Comparison of ENCODE assay signal across 8 cellular contexts in genomic region chr6:149045404-149045803, GRCh38.
DNase-seq lines count a peak whose midpoint lies in the region; ATAC-seq and TF ChIP-seq lines count a peak whose summit lies in the region.

No MANE protein-coding gene starts in this region.

- CTCF ChIA-PET in activated CD4-positive, alpha-beta memory T cell treated with anti-CD3 and anti-CD28 coated beads for 36 hours (lab: Charles Lee): interaction anchor here (0.6 to 5.7 kb wide), 18 partner anchors 9 to 472 kb away, joined by 3 to 44 read pairs (median 4); no protein-coding TSS in a partner anchor

- no peak overlapping the region for H2AFZ ChIP-seq in trophoblast cell (ENCODE audit: insufficient read depth, low read length, poor library complexity)

- H3K4me1 ChIP-seq in BE2C (no peaks in the 10 kb centered on the region), trophoblast cell (ENCODE audit: control insufficient read depth in 1 of 2, insufficient read depth in 2 of 2, low read length in 2 of 2) (no peaks in the 10 kb centered on the region)

- H3K27me3 ChIP-seq in BE2C (no peaks in the 10 kb centered on the region), trophoblast cell (ENCODE audit: insufficient read depth, low read length) (no peaks in the 10 kb centered on the region)

- intact Hi-C loops in activated CD4-positive, alpha-beta memory T cell treated with anti-CD3 and anti-CD28 coated beads for 36 hours (cut with micrococcal nuclease): loop anchor here (1.0 to 2.0 kb wide), 3 partner anchors 15 to 30 kb away; no protein-coding TSS in a partner anchor

- no peak overlapping the region for H3K4me2 ChIP-seq in trophoblast cell (ENCODE audit: low read length)

- no peaks in the 10 kb centered on the region for H3K9me3 ChIP-seq in BE2C
- H3K9me3 ChIP-seq in trophoblast cell (ENCODE audit: insufficient read depth, low read depth, low read length): peaks cover 2% of the 10 kb centered on the region

- no peak overlapping the region for H3K9ac ChIP-seq in trophoblast cell (ENCODE audit: low read length)

- no peaks in the 10 kb centered on the region for H3K79me1 ChIP-seq in trophoblast cell (ENCODE audit: low read length)

- H3K27ac Mint-ChIP-seq in activated CD4-positive, alpha-beta memory T cell treated with anti-CD3 and anti-CD28 coated beads for 36 hours: peak overlapping the region; percentile 52

- no peak overlapping the region for H4K8ac ChIP-seq in trophoblast cell (ENCODE audit: low read depth, low read length)

- H3K18ac ChIP-seq in trophoblast cell (ENCODE audit: low read length): no peak overlapping the region

- H2BK12ac ChIP-seq in trophoblast cell (ENCODE audit: low read length): no peak overlapping the region

- no CpG with 5 or more reads among the region's 2 CpGs for WGBS in trophoblast cell (ENCODE audit: extremely low coverage, insufficient coverage, insufficient read length)

- POLR2A ChIA-PET in activated CD4-positive, alpha-beta memory T cell treated with anti-CD3 and anti-CD28 coated beads for 36 hours (lab: Charles Lee): interaction anchor here (0.5 to 3.6 kb wide), 2 partner anchors 13 to 264 kb away, joined by 3 to 24 read pairs; no protein-coding TSS in a partner anchor

- H2AK5ac ChIP-seq in trophoblast cell (ENCODE audit: low read length): no peak overlapping the region

- no peak for DNase-seq in BE2C
- DNase-seq in activated CD4-positive, alpha-beta memory T cell treated with anti-CD3 and anti-CD28 coated beads for 36 hours: peak; percentile 72
- DNase-seq in dermis blood vessel endothelial cell: no peak
- no peak for DNase-seq in activated gamma-delta T cell treated with Interleukin-2 at 50 U/mL for 16 hours
- DNase-seq in retina: no peak
- no peak for DNase-seq in trophoblast cell

- H3K9me3 Mint-ChIP-seq in activated CD4-positive, alpha-beta memory T cell treated with anti-CD3 and anti-CD28 coated beads for 36 hours: no peaks in the 10 kb centered on the region

- no peak overlapping the region for H3K14ac ChIP-seq in trophoblast cell (ENCODE audit: low read length)

- no peak overlapping the region for H3K4ac ChIP-seq in trophoblast cell (ENCODE audit: low read depth, low read length)

- H3K27me3 Mint-ChIP-seq in activated CD4-positive, alpha-beta memory T cell treated with anti-CD3 and anti-CD28 coated beads for 36 hours: no peaks in the 10 kb centered on the region

- peaks cover 46% of the 10 kb centered on the region for H3K4me1 Mint-ChIP-seq in activated CD4-positive, alpha-beta memory T cell treated with anti-CD3 and anti-CD28 coated beads for 36 hours (ENCODE audit: low read depth)

- peaks cover 2% of the 10 kb centered on the region for H3K36me3 Mint-ChIP-seq in activated CD4-positive, alpha-beta memory T cell treated with anti-CD3 and anti-CD28 coated beads for 36 hours

- no peak overlapping the region for H4K91ac ChIP-seq in trophoblast cell (ENCODE audit: low read depth, low read length)

- H3K4me3 ChIP-seq in BE2C (ENCODE audit: low read depth, low read length): no peak overlapping the region
- H3K4me3 ChIP-seq in trophoblast cell (ENCODE audit: low read depth, low read length): no peak overlapping the region

- H3K27ac ChIP-seq in trophoblast cell (ENCODE audit: low read depth, low read length): no peak overlapping the region

- no peak overlapping the region for H2BK120ac ChIP-seq in trophoblast cell (ENCODE audit: insufficient read depth, low read length, poor library complexity)

- ATAC-seq in GM18517 (IDR thresholded peaks at IDR 0.05; ENCODE audit: unreplicated experiment) (peak; percentile 50), HG03342 (IDR thresholded peaks at IDR 0.05; ENCODE audit: unreplicated experiment) (peak; percentile 54)

- no peak overlapping the region for H4K12ac ChIP-seq in trophoblast cell (ENCODE audit: low read depth, low read length)

- TF ChIP-seq CTCF in BE2C (IDR thresholded peaks at IDR 0.05; ENCODE audit: low read depth, low read length): 0 out of 2 replicates have a peak, but pooled peaks have one; percentile 10

- no peaks in the 10 kb centered on the region for H3K79me2 ChIP-seq in trophoblast cell (ENCODE audit: control insufficient read depth, insufficient read depth, low read length, poor library complexity)

- H3K36me3 ChIP-seq in BE2C: no peaks in the 10 kb centered on the region
- no peaks in the 10 kb centered on the region for H3K36me3 ChIP-seq in trophoblast cell (ENCODE audit: control insufficient read depth in 1 of 2, insufficient read depth in 2 of 2, low read length in 2 of 2)

- no peak overlapping the region for H3K23ac ChIP-seq in trophoblast cell (ENCODE audit: low read length)

- H2BK5ac ChIP-seq in trophoblast cell (ENCODE audit: low read depth, low read length, poor library complexity): no peak overlapping the region

- no peak overlapping the region for H3K4me3 Mint-ChIP-seq in activated CD4-positive, alpha-beta memory T cell treated with anti-CD3 and anti-CD28 coated beads for 36 hours
